Comparison of ENCODE assay signal across 9 cellular contexts in genomic region chr2:208320686-208321085, GRCh38. TPM values are rescaled to one million over a fixed set of nuclear protein-coding genes. Genes with fewer than 3 reads are reported as not detected.
DNase-seq lines count a peak whose midpoint lies in the region; ATAC-seq and TF ChIP-seq lines count a peak whose summit lies in the region.
"Had no signal": no experiment of that assay in that cellular context is flagged by ENCODE, and none has a peak within 500 bp of the region (broad histone marks: within the 10 kb centered on the region; RNA-seq: fewer than 3 reads in every experiment).

No MANE protein-coding gene starts in this region.

- no peak overlapping the region for H2BK120ac ChIP-seq in trophoblast cell (ENCODE audit: insufficient read depth, low read length, poor library complexity)

- no peaks in the 10 kb centered on the region for H3K79me1 ChIP-seq in trophoblast cell (ENCODE audit: low read length)

- H3K27ac Mint-ChIP-seq in memory B cell: peak overlapping the region; percentile 53
- H3K27ac Mint-ChIP-seq in CD8-positive, alpha-beta memory T cell: peak overlapping the region in 1 of 8 donors; percentile 29
- H3K27ac Mint-ChIP-seq in CD4-positive, alpha-beta T cell: no peak overlapping the region

- H3K4me3 Mint-ChIP-seq in memory B cell: peak overlapping the region; percentile 77
- no peak overlapping the region for H3K4me3 Mint-ChIP-seq in CD8-positive, alpha-beta memory T cell
- H3K4me3 Mint-ChIP-seq in CD4-positive, alpha-beta T cell: no peak overlapping the region

- H3K4me2 ChIP-seq in trophoblast cell (ENCODE audit: low read length): no peak overlapping the region

- H3K36me3 ChIP-seq in trophoblast cell (ENCODE audit: control insufficient read depth in 1 of 2, insufficient read depth in 2 of 2, low read length in 2 of 2): peaks cover 7 to 12% of the 10 kb centered on the region in 2 experiments
- H3K36me3 ChIP-seq in CD8-positive, alpha-beta memory T cell (ENCODE audit: insufficient read depth, low read length): peaks cover 17% of the 10 kb centered on the region

- H2AFZ ChIP-seq in trophoblast cell (ENCODE audit: insufficient read depth, low read length, poor library complexity): no peak overlapping the region

- intact Hi-C loops in CD4-positive, alpha-beta T cell (cut with DNase I, micrococcal nuclease): no loop called here

- peaks cover 0 to 2% of the 10 kb centered on the region in 2 experiments for H3K4me1 ChIP-seq in trophoblast cell (ENCODE audit: control insufficient read depth in 1 of 2, insufficient read depth in 2 of 2, low read length in 2 of 2)
- H3K4me1 ChIP-seq in CD8-positive, alpha-beta memory T cell (ENCODE audit: insufficient read depth, low read length): no peaks in the 10 kb centered on the region

- H2BK12ac ChIP-seq in trophoblast cell (ENCODE audit: low read length): no peak overlapping the region

- peaks cover 38% of the 10 kb centered on the region for H3K36me3 Mint-ChIP-seq in memory B cell
- H3K36me3 Mint-ChIP-seq in CD8-positive, alpha-beta memory T cell: peaks cover 12 to 82% (median 27%) of the 10 kb centered on the region in 3 donors
- H3K36me3 Mint-ChIP-seq in CD4-positive, alpha-beta T cell (ENCODE audit: low read depth): peaks cover 89% of the 10 kb centered on the region

- no peak overlapping the region for H3K4ac ChIP-seq in trophoblast cell (ENCODE audit: low read depth, low read length)

- POLR2A ChIA-PET in CD8-positive, alpha-beta memory T cell (lab: Charles Lee): no interaction called here
- POLR2A ChIA-PET in CD4-positive, alpha-beta T cell (lab: Charles Lee): interaction anchor here (0.6 to 1.4 kb wide), 2 partner anchors 62 to 67 kb away, joined by 3 to 4 read pairs; no protein-coding TSS in a partner anchor

- no peak overlapping the region for H3K4me3 ChIP-seq in trophoblast cell (ENCODE audit: low read depth, low read length)
- no peak overlapping the region for H3K4me3 ChIP-seq in CD8-positive, alpha-beta memory T cell (ENCODE audit: low read length)

- H4K8ac ChIP-seq in trophoblast cell (ENCODE audit: low read depth, low read length): no peak overlapping the region

- no peak for TF ChIP-seq CTCF in CD4-positive, alpha-beta T cell (IDR thresholded peaks at IDR 0.05)

- ATAC-seq in GM21619 (IDR thresholded peaks at IDR 0.05; ENCODE audit: unreplicated experiment): peak; percentile 94
- ATAC-seq in memory B cell (ENCODE audit: low read depth): peak; percentile 95
- no peak for ATAC-seq in CD4-positive, alpha-beta T cell (ENCODE audit: poor library complexity)

- DNase-seq in GM04503 (ENCODE audit: low read depth) (peak; percentile 4), LHCN-M2 (ENCODE audit: low read depth) (peak; percentile 61), memory B cell (ENCODE audit: low spot score in 2 of 2) (peak; percentile 26 to 44), trophoblast cell (no peak)
- no peak for DNase-seq in CD8-positive, alpha-beta memory T cell
- no peak for DNase-seq in CD4-positive, alpha-beta T cell
- no peak for DNase-seq in activated CD8-positive, alpha-beta memory T cell treated with anti-CD3 and anti-CD28 coated beads for 24 hours
- DNase-seq: DMS 273 treated with DMSO at 0.1 percent for 48 hours had no signal

- H2AK5ac ChIP-seq in trophoblast cell (ENCODE audit: low read length): no peak overlapping the region

- no peak overlapping the region for H3K23ac ChIP-seq in trophoblast cell (ENCODE audit: low read length)

- no peaks in the 10 kb centered on the region for H3K79me2 ChIP-seq in trophoblast cell (ENCODE audit: control insufficient read depth, insufficient read depth, low read length, poor library complexity)

- H3K27me3 Mint-ChIP-seq in memory B cell: no peaks in the 10 kb centered on the region
- no peaks in the 10 kb centered on the region for H3K27me3 Mint-ChIP-seq in CD8-positive, alpha-beta memory T cell
- no peaks in the 10 kb centered on the region for H3K27me3 Mint-ChIP-seq in CD4-positive, alpha-beta T cell

- H3K9ac ChIP-seq in trophoblast cell (ENCODE audit: low read length): no peak overlapping the region

- no peak overlapping the region for H3K14ac ChIP-seq in trophoblast cell (ENCODE audit: low read length)

- H3K9me3 ChIP-seq in trophoblast cell (ENCODE audit: insufficient read depth, low read depth, low read length): no peaks in the 10 kb centered on the region
- no peaks in the 10 kb centered on the region for H3K9me3 ChIP-seq in CD8-positive, alpha-beta memory T cell (ENCODE audit: low read length)
- H3K9me3 ChIP-seq in CD4-positive, alpha-beta T cell (ENCODE audit: control insufficient read depth, low read length): no peaks in the 10 kb centered on the region

- no CpG with 5 or more reads among the region's 2 CpGs for WGBS in trophoblast cell (ENCODE audit: extremely low coverage, insufficient coverage, insufficient read length)

- no peak overlapping the region for H4K91ac ChIP-seq in trophoblast cell (ENCODE audit: low read depth, low read length)

- no peak overlapping the region for H3K27ac ChIP-seq in trophoblast cell (ENCODE audit: low read depth, low read length)
- no peak overlapping the region for H3K27ac ChIP-seq in CD8-positive, alpha-beta memory T cell (ENCODE audit: low read depth, low read length)
- no peak overlapping the region for H3K27ac ChIP-seq in CD4-positive, alpha-beta T cell (ENCODE audit: low read depth, low read length)

- CTCF ChIA-PET in CD8-positive, alpha-beta memory T cell (lab: Charles Lee): interaction anchor here (0.6 to 0.9 kb wide), 2 partner anchors 11 to 13 kb away, joined by 3 to 4 read pairs; no protein-coding TSS in a partner anchor
- CTCF ChIA-PET in CD4-positive, alpha-beta T cell (lab: Charles Lee): interaction anchor here (1.3 kb wide), 1 partner anchor 12 kb away, joined by 5 read pairs; no protein-coding TSS in a partner anchor

- H4K12ac ChIP-seq in trophoblast cell (ENCODE audit: low read depth, low read length): no peak overlapping the region

- H2BK5ac ChIP-seq in trophoblast cell (ENCODE audit: low read depth, low read length, poor library complexity): no peak overlapping the region

- no peak overlapping the region for H3K18ac ChIP-seq in trophoblast cell (ENCODE audit: low read length)

- H3K9me3 Mint-ChIP-seq in memory B cell: no peaks in the 10 kb centered on the region
- no peaks in the 10 kb centered on the region for H3K9me3 Mint-ChIP-seq in CD8-positive, alpha-beta memory T cell
- no peaks in the 10 kb centered on the region for H3K9me3 Mint-ChIP-seq in CD4-positive, alpha-beta T cell

- H3K4me1 Mint-ChIP-seq in memory B cell: peaks cover 31% of the 10 kb centered on the region
- H3K4me1 Mint-ChIP-seq in CD8-positive, alpha-beta memory T cell: peaks cover 0 to 8% (median 7%) of the 10 kb centered on the region in 3 donors
- H3K4me1 Mint-ChIP-seq in CD4-positive, alpha-beta T cell (ENCODE audit: low read depth): peaks cover 7% of the 10 kb centered on the region

- no peaks in the 10 kb centered on the region for H3K27me3 ChIP-seq in trophoblast cell (ENCODE audit: insufficient read depth, low read length)
- no peaks in the 10 kb centered on the region for H3K27me3 ChIP-seq in CD8-positive, alpha-beta memory T cell (ENCODE audit: insufficient read depth, low read length, poor library complexity, severe bottlenecking)
- no peaks in the 10 kb centered on the region for H3K27me3 ChIP-seq in CD4-positive, alpha-beta T cell (ENCODE audit: control insufficient read depth, insufficient read depth, low read length)

RNA-seq across cellular contexts. Expression of gene PIKFYVE, which starts 54.6 kb away (rescaled TPM):
- total RNA-seq in LHCN-M2 (2014; rRNA removed): 17.2 and 20.9 TPM in 2 replicates
- 2.9 TPM for polyA plus RNA-seq in LHCN-M2 (2012)
- polyA plus RNA-seq in trophoblast cell (2013): 10.4 and 11.4 TPM in 2 replicates
- 10 to 100 TPM; 14.1 to 14.8 TPM for total RNA-seq in CD8-positive, alpha-beta memory T cell
- 7.0 TPM for polyA plus RNA-seq in CD8-positive, alpha-beta memory T cell
- total RNA-seq in CD4-positive, alpha-beta T cell: 10 to 100 TPM; 29.3 to 29.9 TPM

Comparison
In these comparisons a context has a peak if more than half of its experiments do, and no peak if none do; other contexts are left out.
1. DNase-seq: peak in GM04503 (single experiment), LHCN-M2 (single experiment) and memory B cell (2 of 2); none in trophoblast cell (0 of 2), CD8-positive, alpha-beta memory T cell (0 of 5), CD4-positive, alpha-beta T cell (0 of 10) and activated CD8-positive, alpha-beta memory T cell treated with anti-CD3 and anti-CD28 coated beads for 24 hours (single experiment).